ENCODE assay signal across 11 cellular contexts in the genomic region with DNA sequence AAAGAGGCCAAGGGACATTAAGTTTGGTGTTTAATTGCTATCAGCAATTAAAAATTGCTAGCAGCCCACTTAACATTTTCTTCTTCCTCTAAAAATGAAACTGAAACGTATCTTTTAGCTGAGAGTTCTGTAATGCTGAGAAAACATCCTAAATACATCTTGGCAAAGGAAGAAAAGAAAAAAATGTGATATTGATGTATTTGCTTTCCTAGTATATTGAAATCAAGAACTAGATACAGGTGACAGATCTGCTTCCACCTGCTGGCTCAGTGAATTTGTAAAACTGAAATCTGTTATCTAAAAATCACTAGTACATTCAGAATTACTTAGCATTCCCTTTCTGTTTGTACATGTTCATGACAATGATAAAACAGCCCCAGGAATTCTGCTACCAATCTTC.
DNase-seq lines count a peak whose midpoint lies in the region; ATAC-seq and TF ChIP-seq lines count a peak whose summit lies in the region.
"Had no signal": no experiment of that assay in that cellular context is flagged by ENCODE, and none has a peak within 500 bp of the region (broad histone marks: within the 10 kb centered on the region; RNA-seq: fewer than 3 reads in every experiment).

No MANE protein-coding gene starts in this region.

- no peak for DNase-seq in CD8-positive, alpha-beta T cell
- no peak for DNase-seq in activated naive CD8-positive, alpha-beta T cell treated with anti-CD3 and anti-CD28 coated beads, Interleukin-2, amount 50 U/mL, for 24 hours
- DNase-seq in natural killer cell treated with Interleukin-12 subunit alpha and Interleukin-12 subunit beta and Interleukin-15 and Interleukin-18, amount 100 ng/mL, for 72 hours (ENCODE audit: low spot score): no peak
- DNase-seq in globus pallidus (ENCODE audit: low spot score) (no peak), head of caudate nucleus (no peak), Karpas-422 (no peak)
- DNase-seq in activated T-helper 2 cell treated with anti-CD3 and anti-CD28 coated beads, Interferon-gamma antibody, Interleukin-2, Interleukin-4, amounts not matched to agents 10 μg/mL and 5 μg/mL and 100 μg/mL, durations not matched to agents 14 hours and 24 hours and 36 hours (ENCODE audit: low spot score): no peak
- DNase-seq: cortex of kidney had no signal

- no peaks in the 10 kb centered on the region for H3K36me3 ChIP-seq in CD8-positive, alpha-beta T cell (ENCODE audit: insufficient read depth, low read length)
- no peaks in the 10 kb centered on the region for H3K36me3 ChIP-seq in Karpas-422 (ENCODE audit: insufficient read depth, low read length)
- H3K36me3 ChIP-seq: neural progenitor cell, SJSA1 had no signal

- ATAC-seq in CD8-positive, alpha-beta T cell: no peak
- peak; percentile 61 for ATAC-seq in GM21390 (IDR thresholded peaks at IDR 0.05; ENCODE audit: unreplicated experiment)
- ATAC-seq in activated naive CD8-positive, alpha-beta T cell treated with anti-CD3 and anti-CD28 coated beads, Interleukin-2, amount 50 U/mL, for 24 hours: no peak
- no peak for ATAC-seq in natural killer cell treated with Interleukin-12 subunit alpha and Interleukin-12 subunit beta and Interleukin-15 and Interleukin-18, amount 100 ng/mL, for 72 hours

- H3K27me3 Mint-ChIP-seq in CD8-positive, alpha-beta T cell (ENCODE audit: low read depth): no peaks in the 10 kb centered on the region
- H3K27me3 Mint-ChIP-seq in activated naive CD8-positive, alpha-beta T cell treated with anti-CD3 and anti-CD28 coated beads, Interleukin-2, amount 50 U/mL, for 24 hours: no peaks in the 10 kb centered on the region
- no peaks in the 10 kb centered on the region for H3K27me3 Mint-ChIP-seq in natural killer cell treated with Interleukin-12 subunit alpha and Interleukin-12 subunit beta and Interleukin-15 and Interleukin-18, amount 100 ng/mL, for 72 hours
- H3K27me3 Mint-ChIP-seq in activated T-helper 2 cell treated with anti-CD3 and anti-CD28 coated beads, Interferon-gamma antibody, Interleukin-2, Interleukin-4, amounts not matched to agents 10 μg/mL and 5 μg/mL and 100 μg/mL, durations not matched to agents 14 hours and 24 hours and 36 hours (ENCODE audit: low read depth): no peaks in the 10 kb centered on the region

- intact Hi-C loops in CD8-positive, alpha-beta T cell (cut with DNase I, micrococcal nuclease): loop anchor here in 1 of 2 experiments (1.0 kb wide), 1 partner anchor 47 kb away; no protein-coding TSS in a partner anchor
- intact Hi-C loops in head of caudate nucleus (cut with DNase I): no loop called here
- intact Hi-C loops in activated T-helper 2 cell treated with anti-CD3 and anti-CD28 coated beads, Interferon-gamma antibody, Interleukin-2, Interleukin-4, amounts not matched to agents 10 μg/mL and 5 μg/mL and 100 μg/mL, durations not matched to agents 14 hours and 24 hours and 36 hours (cut with micrococcal nuclease): no loop called here

- H4K20me1 ChIP-seq in Karpas-422 (ENCODE audit: insufficient read depth, low read depth, low read length): no peaks in the 10 kb centered on the region

- H2AFZ ChIP-seq in Karpas-422 (ENCODE audit: low read length): no peak overlapping the region
- H2AFZ ChIP-seq: neural progenitor cell had no signal

- H3K4me3 Mint-ChIP-seq in CD8-positive, alpha-beta T cell: peak overlapping the region; percentile 72
- peak overlapping the region; percentile 70 for H3K4me3 Mint-ChIP-seq in activated naive CD8-positive, alpha-beta T cell treated with anti-CD3 and anti-CD28 coated beads, Interleukin-2, amount 50 U/mL, for 24 hours
- peak overlapping the region; percentile 66 for H3K4me3 Mint-ChIP-seq in natural killer cell treated with Interleukin-12 subunit alpha and Interleukin-12 subunit beta and Interleukin-15 and Interleukin-18, amount 100 ng/mL, for 72 hours
- no peak overlapping the region for H3K4me3 Mint-ChIP-seq in activated T-helper 2 cell treated with anti-CD3 and anti-CD28 coated beads, Interferon-gamma antibody, Interleukin-2, Interleukin-4, amounts not matched to agents 10 μg/mL and 5 μg/mL and 100 μg/mL, durations not matched to agents 14 hours and 24 hours and 36 hours (ENCODE audit: low read depth)
- H3K4me3 Mint-ChIP-seq: neural progenitor cell had no signal

- H3K4me1 Mint-ChIP-seq in CD8-positive, alpha-beta T cell (ENCODE audit: low read depth): peaks cover 49% of the 10 kb centered on the region
- peaks cover 32% of the 10 kb centered on the region for H3K4me1 Mint-ChIP-seq in activated naive CD8-positive, alpha-beta T cell treated with anti-CD3 and anti-CD28 coated beads, Interleukin-2, amount 50 U/mL, for 24 hours
- peaks cover 7 to 16% of the 10 kb centered on the region in 2 donors for H3K4me1 Mint-ChIP-seq in natural killer cell treated with Interleukin-12 subunit alpha and Interleukin-12 subunit beta and Interleukin-15 and Interleukin-18, amount 100 ng/mL, for 72 hours (ENCODE audit: low read depth in 2 of 2)
- peaks cover 8% of the 10 kb centered on the region for H3K4me1 Mint-ChIP-seq in activated T-helper 2 cell treated with anti-CD3 and anti-CD28 coated beads, Interferon-gamma antibody, Interleukin-2, Interleukin-4, amounts not matched to agents 10 μg/mL and 5 μg/mL and 100 μg/mL, durations not matched to agents 14 hours and 24 hours and 36 hours (ENCODE audit: low read depth)
- H3K4me1 Mint-ChIP-seq: neural progenitor cell had no signal

- H3K4me1 ChIP-seq in CD8-positive, alpha-beta T cell (ENCODE audit: insufficient read depth, low read length): peaks cover 3% of the 10 kb centered on the region
- no peaks in the 10 kb centered on the region for H3K4me1 ChIP-seq in Karpas-422 (ENCODE audit: low read length)
- H3K4me1 ChIP-seq: SJSA1 had no signal

- CTCF ChIA-PET in CD8-positive, alpha-beta T cell (lab: Charles Lee): no interaction called here

- H3K36me3 Mint-ChIP-seq in CD8-positive, alpha-beta T cell: no peaks in the 10 kb centered on the region
- no peaks in the 10 kb centered on the region for H3K36me3 Mint-ChIP-seq in activated naive CD8-positive, alpha-beta T cell treated with anti-CD3 and anti-CD28 coated beads, Interleukin-2, amount 50 U/mL, for 24 hours (ENCODE audit: low read depth)
- no peaks in the 10 kb centered on the region for H3K36me3 Mint-ChIP-seq in natural killer cell treated with Interleukin-12 subunit alpha and Interleukin-12 subunit beta and Interleukin-15 and Interleukin-18, amount 100 ng/mL, for 72 hours
- no peaks in the 10 kb centered on the region for H3K36me3 Mint-ChIP-seq in activated T-helper 2 cell treated with anti-CD3 and anti-CD28 coated beads, Interferon-gamma antibody, Interleukin-2, Interleukin-4, amounts not matched to agents 10 μg/mL and 5 μg/mL and 100 μg/mL, durations not matched to agents 14 hours and 24 hours and 36 hours (ENCODE audit: low read depth)
- H3K36me3 Mint-ChIP-seq: neural progenitor cell had no signal

- H3K4me2 ChIP-seq in Karpas-422 (ENCODE audit: low read depth, low read length, poor library complexity, severe bottlenecking): no peak overlapping the region
- H3K4me2 ChIP-seq: neural progenitor cell had no signal

- no peaks in the 10 kb centered on the region for H3K9me3 ChIP-seq in CD8-positive, alpha-beta T cell (ENCODE audit: low read length)
- H3K9me3 ChIP-seq in Karpas-422 (ENCODE audit: low read length): no peaks in the 10 kb centered on the region
- H3K9me3 ChIP-seq: SJSA1 had no signal

- H3K9me3 Mint-ChIP-seq in CD8-positive, alpha-beta T cell: no peaks in the 10 kb centered on the region
- H3K9me3 Mint-ChIP-seq in activated naive CD8-positive, alpha-beta T cell treated with anti-CD3 and anti-CD28 coated beads, Interleukin-2, amount 50 U/mL, for 24 hours: no peaks in the 10 kb centered on the region
- no peaks in the 10 kb centered on the region for H3K9me3 Mint-ChIP-seq in natural killer cell treated with Interleukin-12 subunit alpha and Interleukin-12 subunit beta and Interleukin-15 and Interleukin-18, amount 100 ng/mL, for 72 hours
- H3K9me3 Mint-ChIP-seq in activated T-helper 2 cell treated with anti-CD3 and anti-CD28 coated beads, Interferon-gamma antibody, Interleukin-2, Interleukin-4, amounts not matched to agents 10 μg/mL and 5 μg/mL and 100 μg/mL, durations not matched to agents 14 hours and 24 hours and 36 hours: no peaks in the 10 kb centered on the region
- H3K9me3 Mint-ChIP-seq: neural progenitor cell had no signal

- POLR2A ChIA-PET in CD8-positive, alpha-beta T cell (lab: Charles Lee): no interaction called here

- H3K27ac Mint-ChIP-seq in CD8-positive, alpha-beta T cell: peak overlapping the region; percentile 82
- H3K27ac Mint-ChIP-seq in activated naive CD8-positive, alpha-beta T cell treated with anti-CD3 and anti-CD28 coated beads, Interleukin-2, amount 50 U/mL, for 24 hours: peak overlapping the region; percentile 64
- H3K27ac Mint-ChIP-seq in natural killer cell treated with Interleukin-12 subunit alpha and Interleukin-12 subunit beta and Interleukin-15 and Interleukin-18, amount 100 ng/mL, for 72 hours: peak overlapping the region; percentile 61 to 86
- H3K27ac Mint-ChIP-seq in activated T-helper 2 cell treated with anti-CD3 and anti-CD28 coated beads, Interferon-gamma antibody, Interleukin-2, Interleukin-4, amounts not matched to agents 10 μg/mL and 5 μg/mL and 100 μg/mL, durations not matched to agents 14 hours and 24 hours and 36 hours: no peak overlapping the region
- H3K27ac Mint-ChIP-seq: neural progenitor cell had no signal

- no peaks in the 10 kb centered on the region for H3K27me3 ChIP-seq in CD8-positive, alpha-beta T cell (ENCODE audit: insufficient read depth, low read length)
- H3K27me3 ChIP-seq in Karpas-422 (ENCODE audit: low read length): no peaks in the 10 kb centered on the region
- H3K27me3 ChIP-seq: neural progenitor cell, SJSA1 had no signal

- H3K27ac ChIP-seq in CD8-positive, alpha-beta T cell (ENCODE audit: low read depth, low read length): no peak overlapping the region
- H3K27ac ChIP-seq in Karpas-422 (ENCODE audit: low read length): no peak overlapping the region
- H3K27ac ChIP-seq: neural progenitor cell, SJSA1 had no signal

- no peaks in the 10 kb centered on the region for H3K9me2 ChIP-seq in Karpas-422 (replicated peaks; ENCODE audit: insufficient read depth, low read length)

- no peaks in the 10 kb centered on the region for H3K79me2 ChIP-seq in Karpas-422 (ENCODE audit: low read length)

- no peak overlapping the region for H3K9ac ChIP-seq in Karpas-422 (ENCODE audit: low read length)
- H3K9ac ChIP-seq: neural progenitor cell had no signal

- H3K4me3 ChIP-seq in CD8-positive, alpha-beta T cell (ENCODE audit: low read depth, low read length): peak overlapping the region; percentile 14
- H3K4me3 ChIP-seq in Karpas-422 (ENCODE audit: low read length): no peak overlapping the region
- H3K4me3 ChIP-seq: neural progenitor cell, SJSA1 had no signal

- no peak for TF ChIP-seq CTCF in CD8-positive, alpha-beta T cell (IDR thresholded peaks at IDR 0.05)
